Comparison of ENCODE assay signal across 1 cellular context in the genomic region with DNA sequence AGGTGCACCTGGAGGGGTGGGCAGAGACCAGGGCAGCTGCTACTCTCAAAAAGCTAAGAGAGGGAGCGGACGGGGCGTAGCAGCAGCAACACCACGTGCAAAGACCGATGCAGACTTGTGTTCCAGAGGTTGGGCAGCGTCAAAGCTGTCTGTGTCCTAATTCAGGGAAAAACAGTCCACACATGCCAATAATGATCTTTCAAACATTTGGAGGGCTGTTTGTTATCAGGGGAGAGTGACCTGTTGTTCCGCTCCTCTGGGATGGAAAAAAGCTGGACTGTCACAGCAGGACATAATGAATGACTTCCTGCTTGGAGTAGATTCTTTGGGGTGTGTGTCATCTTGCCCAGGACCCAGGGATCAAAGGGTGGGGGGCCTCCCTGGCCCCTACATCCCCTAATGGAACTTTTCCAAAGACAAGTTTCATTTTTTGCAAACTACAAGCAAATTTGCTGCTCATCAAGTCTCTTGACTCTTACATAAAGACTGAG.
TF ChIP-seq lines count a peak whose summit lies in the region.

No MANE protein-coding gene starts in this region.

TF ChIP-seq in Ishikawa, 13 proteins besides CTCF, POLR2A, EP300 and RAD21 (continued from another document):
- TF ChIP-seq, protein P1, sequence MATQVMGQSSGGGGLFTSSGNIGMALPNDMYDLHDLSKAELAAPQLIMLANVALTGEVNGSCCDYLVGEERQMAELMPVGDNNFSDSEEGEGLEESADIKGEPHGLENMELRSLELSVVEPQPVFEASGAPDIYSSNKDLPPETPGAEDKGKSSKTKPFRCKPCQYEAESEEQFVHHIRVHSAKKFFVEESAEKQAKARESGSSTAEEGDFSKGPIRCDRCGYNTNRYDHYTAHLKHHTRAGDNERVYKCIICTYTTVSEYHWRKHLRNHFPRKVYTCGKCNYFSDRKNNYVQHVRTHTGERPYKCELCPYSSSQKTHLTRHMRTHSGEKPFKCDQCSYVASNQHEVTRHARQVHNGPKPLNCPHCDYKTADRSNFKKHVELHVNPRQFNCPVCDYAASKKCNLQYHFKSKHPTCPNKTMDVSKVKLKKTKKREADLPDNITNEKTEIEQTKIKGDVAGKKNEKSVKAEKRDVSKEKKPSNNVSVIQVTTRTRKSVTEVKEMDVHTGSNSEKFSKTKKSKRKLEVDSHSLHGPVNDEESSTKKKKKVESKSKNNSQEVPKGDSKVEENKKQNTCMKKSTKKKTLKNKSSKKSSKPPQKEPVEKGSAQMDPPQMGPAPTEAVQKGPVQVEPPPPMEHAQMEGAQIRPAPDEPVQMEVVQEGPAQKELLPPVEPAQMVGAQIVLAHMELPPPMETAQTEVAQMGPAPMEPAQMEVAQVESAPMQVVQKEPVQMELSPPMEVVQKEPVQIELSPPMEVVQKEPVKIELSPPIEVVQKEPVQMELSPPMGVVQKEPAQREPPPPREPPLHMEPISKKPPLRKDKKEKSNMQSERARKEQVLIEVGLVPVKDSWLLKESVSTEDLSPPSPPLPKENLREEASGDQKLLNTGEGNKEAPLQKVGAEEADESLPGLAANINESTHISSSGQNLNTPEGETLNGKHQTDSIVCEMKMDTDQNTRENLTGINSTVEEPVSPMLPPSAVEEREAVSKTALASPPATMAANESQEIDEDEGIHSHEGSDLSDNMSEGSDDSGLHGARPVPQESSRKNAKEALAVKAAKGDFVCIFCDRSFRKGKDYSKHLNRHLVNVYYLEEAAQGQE (IDR thresholded peaks at IDR 0.05; ENCODE audit: low read depth), result no peak
- TF ChIP-seq, protein P2, sequence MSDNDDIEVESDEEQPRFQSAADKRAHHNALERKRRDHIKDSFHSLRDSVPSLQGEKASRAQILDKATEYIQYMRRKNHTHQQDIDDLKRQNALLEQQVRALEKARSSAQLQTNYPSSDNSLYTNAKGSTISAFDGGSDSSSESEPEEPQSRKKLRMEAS (IDR thresholded peaks at IDR 0.05), result peak; percentile 94
- TF ChIP-seq ZBTB7A (IDR thresholded peaks at IDR 0.05; ENCODE audit: low read depth), result peak; percentile 86
- TF ChIP-seq, protein P3, sequence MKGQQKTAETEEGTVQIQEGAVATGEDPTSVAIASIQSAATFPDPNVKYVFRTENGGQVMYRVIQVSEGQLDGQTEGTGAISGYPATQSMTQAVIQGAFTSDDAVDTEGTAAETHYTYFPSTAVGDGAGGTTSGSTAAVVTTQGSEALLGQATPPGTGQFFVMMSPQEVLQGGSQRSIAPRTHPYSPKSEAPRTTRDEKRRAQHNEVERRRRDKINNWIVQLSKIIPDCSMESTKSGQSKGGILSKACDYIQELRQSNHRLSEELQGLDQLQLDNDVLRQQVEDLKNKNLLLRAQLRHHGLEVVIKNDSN (IDR thresholded peaks at IDR 0.05), result peak; percentile 46; the same call in 1 of the 2 replicates
- TF ChIP-seq TCF12 (IDR thresholded peaks at IDR 0.05; ENCODE audit: low read depth), result peak; percentile 97
- no peak for TF ChIP-seq CREB1 (IDR thresholded peaks at IDR 0.05; ENCODE audit: low read depth)
- TF ChIP-seq FOXM1 (IDR thresholded peaks at IDR 0.05; ENCODE audit: borderline replicate concordance, low read depth), result peak; percentile 91
